In the genomic region with DNA sequence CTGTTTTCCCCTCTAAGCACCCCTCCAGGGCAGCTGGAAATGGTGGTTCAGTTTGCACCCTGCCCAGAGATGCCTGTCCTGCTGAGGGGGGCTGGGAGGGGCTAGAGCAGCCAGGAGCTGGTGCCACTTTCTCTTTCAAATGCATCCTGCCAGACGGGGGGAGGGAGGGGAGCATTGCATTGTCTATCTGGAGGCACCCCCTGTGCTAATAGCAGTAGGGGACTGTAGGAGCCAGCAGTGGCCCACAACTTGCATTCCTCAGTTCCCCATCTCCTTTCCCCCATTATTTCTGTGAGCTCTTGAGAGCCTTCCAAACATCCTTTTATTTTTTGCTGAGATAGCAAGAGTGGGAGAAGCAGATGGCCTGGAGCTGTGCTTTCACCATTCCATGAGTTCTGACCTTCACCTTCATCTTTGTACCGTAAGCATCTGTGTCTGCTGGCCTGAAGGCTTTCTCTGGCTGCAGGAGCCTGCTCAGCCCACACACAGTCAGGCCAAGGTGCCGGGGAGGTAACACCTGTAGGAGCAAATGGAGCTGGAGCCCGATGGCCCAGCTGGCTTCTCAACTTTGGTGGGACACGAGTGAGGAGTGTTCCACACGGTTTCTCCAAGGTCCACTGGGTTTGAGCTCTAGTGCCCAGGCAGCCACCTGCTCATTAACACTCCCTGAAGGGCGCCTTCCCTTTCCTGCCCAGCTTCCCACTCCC, we compare ENCODE assay signal across 29 cellular contexts. TPM values are rescaled to one million over a fixed set of nuclear protein-coding genes. Genes with fewer than 3 reads are reported as not detected.
DNase-seq lines count a peak whose midpoint lies in the region; ATAC-seq, FAIRE-seq and TF ChIP-seq lines count a peak whose summit lies in the region.
"Had no signal": no experiment of that assay in that cellular context is flagged by ENCODE, and none has a peak within 500 bp of the region (broad histone marks: within the 10 kb centered on the region; RNA-seq: fewer than 3 reads in every experiment).

No MANE protein-coding gene starts in this region.

- no peak overlapping the region for H3K27ac Mint-ChIP-seq in activated T-helper 17 cell treated with anti-CD3 and anti-CD28 coated beads, Interleukin-2, amount 50 U/mL, for 72 hours
- H3K27ac Mint-ChIP-seq: activated CD4-positive, alpha-beta T cell treated with anti-CD3 and anti-CD28 coated beads, Interleukin-2, amount 10 ng/mL, durations not matched to agents 7 days and 5 days; activated CD8-positive, alpha-beta memory T cell treated with anti-CD3 and anti-CD28 coated beads, Interleukin-2, amount 10 ng/mL, durations not matched to agents 7 days and 5 days; activated naive CD4-positive, alpha-beta T cell treated with anti-CD3 and anti-CD28 coated beads, Interleukin-2, amount 50 U/mL, for 24 hours; nephron progenitor cell; stimulated activated naive CD8-positive, alpha-beta T cell treated with anti-CD3 and anti-CD28 coated beads, Interleukin-15, amount 100 ng/mL, for 72 hours had no signal

- no peak for TF ChIP-seq POLR2A in sigmoid colon (IDR thresholded peaks at IDR 0.05)

- H3K9me3 ChIP-seq in sigmoid colon: no peaks in the 10 kb centered on the region
- H3K9me3 ChIP-seq: BLaER1 treated with 17β-estradiol and CSF1 and Interleukin-3, amounts not matched to agents 10 nM and 100 nM; left lung had no signal

- no peaks in the 10 kb centered on the region for H3K36me3 Mint-ChIP-seq in activated T-helper 17 cell treated with anti-CD3 and anti-CD28 coated beads, Interleukin-2, amount 50 U/mL, for 72 hours (ENCODE audit: low read depth)
- H3K36me3 Mint-ChIP-seq: activated CD8-positive, alpha-beta memory T cell treated with anti-CD3 and anti-CD28 coated beads, Interleukin-2, amount 10 ng/mL, durations not matched to agents 7 days and 5 days; activated naive CD4-positive, alpha-beta T cell treated with anti-CD3 and anti-CD28 coated beads, Interleukin-2, amount 50 U/mL, for 24 hours had no signal

- ATAC-seq in activated T-helper 17 cell treated with anti-CD3 and anti-CD28 coated beads, Interleukin-2, amount 50 U/mL, for 72 hours (replicated peaks): no peak
- no peak for ATAC-seq in HG02623 (IDR thresholded peaks at IDR 0.05; ENCODE audit: unreplicated experiment)
- ATAC-seq: activated CD8-positive, alpha-beta memory T cell treated with anti-CD3 and anti-CD28 coated beads, Interleukin-2, amount 10 ng/mL, durations not matched to agents 7 days and 5 days; GM12878; left lung; stimulated activated naive CD8-positive, alpha-beta T cell treated with anti-CD3 and anti-CD28 coated beads, Interleukin-15, amount 100 ng/mL, for 72 hours had no signal

- FAIRE-seq in bronchial epithelial cell (lab: Jason Lieb, UNC): peak; percentile 28
- FAIRE-seq: GM12878 had no signal

- no peaks in the 10 kb centered on the region for H3K36me3 ChIP-seq in H7 (replicated peaks; ENCODE audit: control insufficient read depth, insufficient read depth, low read length)
- H3K36me3 ChIP-seq in bronchial epithelial cell (ENCODE audit: control insufficient read depth, insufficient read depth, low read length): no peaks in the 10 kb centered on the region
- H3K36me3 ChIP-seq in sigmoid colon: no peaks in the 10 kb centered on the region
- H3K36me3 ChIP-seq: BLaER1 treated with 17β-estradiol and CSF1 and Interleukin-3, amounts not matched to agents 10 nM and 100 nM; cardiac muscle cell; left lung; WERI-Rb-1 had no signal

- H3K4me1 Mint-ChIP-seq in activated T-helper 17 cell treated with anti-CD3 and anti-CD28 coated beads, Interleukin-2, amount 50 U/mL, for 72 hours: no peaks in the 10 kb centered on the region
- H3K4me1 Mint-ChIP-seq: activated CD4-positive, alpha-beta T cell treated with anti-CD3 and anti-CD28 coated beads, Interleukin-2, amount 10 ng/mL, durations not matched to agents 7 days and 5 days had no signal

- no peak overlapping the region for H3K4me3 ChIP-seq in H7 (ENCODE audit: insufficient read depth, low read depth, low read length)
- no peak overlapping the region for H3K4me3 ChIP-seq in bronchial epithelial cell (ENCODE audit: low read depth, low read length)
- no peak overlapping the region for H3K4me3 ChIP-seq in sigmoid colon
- H3K4me3 ChIP-seq: BLaER1 treated with 17β-estradiol and CSF1 and Interleukin-3, amounts not matched to agents 10 nM and 100 nM; cardiac muscle cell; GM12878; left lung had no signal

- no peaks in the 10 kb centered on the region for H3K9me3 Mint-ChIP-seq in activated T-helper 17 cell treated with anti-CD3 and anti-CD28 coated beads, Interleukin-2, amount 50 U/mL, for 72 hours
- H3K9me3 Mint-ChIP-seq: activated CD4-positive, alpha-beta T cell treated with anti-CD3 and anti-CD28 coated beads, Interleukin-2, amount 10 ng/mL, durations not matched to agents 7 days and 5 days; activated naive CD4-positive, alpha-beta T cell treated with anti-CD3 and anti-CD28 coated beads, Interleukin-2, amount 50 U/mL, for 24 hours; nephron progenitor cell; stimulated activated naive CD8-positive, alpha-beta T cell treated with anti-CD3 and anti-CD28 coated beads, Interleukin-15, amount 100 ng/mL, for 72 hours had no signal

- H3K4me3 Mint-ChIP-seq in activated T-helper 17 cell treated with anti-CD3 and anti-CD28 coated beads, Interleukin-2, amount 50 U/mL, for 72 hours: no peak overlapping the region
- H3K4me3 Mint-ChIP-seq: activated CD4-positive, alpha-beta T cell treated with anti-CD3 and anti-CD28 coated beads, Interleukin-2, amount 10 ng/mL, durations not matched to agents 7 days and 5 days; activated CD8-positive, alpha-beta memory T cell treated with anti-CD3 and anti-CD28 coated beads, Interleukin-2, amount 10 ng/mL, durations not matched to agents 7 days and 5 days; activated naive CD4-positive, alpha-beta T cell treated with anti-CD3 and anti-CD28 coated beads, Interleukin-2, amount 50 U/mL, for 24 hours; nephron progenitor cell; stimulated activated naive CD8-positive, alpha-beta T cell treated with anti-CD3 and anti-CD28 coated beads, Interleukin-15, amount 100 ng/mL, for 72 hours had no signal

- peak overlapping the region; percentile 56 to 94 (median 88) for H3K27ac ChIP-seq in sigmoid colon
- H3K27ac ChIP-seq: BLaER1 treated with 17β-estradiol and CSF1 and Interleukin-3, amounts not matched to agents 10 nM and 100 nM; cardiac muscle cell; left lung; WERI-Rb-1 had no signal

- H3K4me1 ChIP-seq in sigmoid colon: peaks cover 0 to 98% (median 88%) of the 10 kb centered on the region in 4 donors

- H3K27me3 ChIP-seq in H7 (ENCODE audit: control insufficient read depth, insufficient read depth, low read length) (no peaks in the 10 kb centered on the region), bronchial epithelial cell (ENCODE audit: control insufficient read depth, insufficient read depth, low read length) (peaks cover 14% of the 10 kb centered on the region), sigmoid colon (no peaks in the 10 kb centered on the region)

- no peak for TF ChIP-seq EP300 in sigmoid colon (IDR thresholded peaks at IDR 0.05)

- no peak for TF ChIP-seq CTCF in bronchial epithelial cell (IDR thresholded peaks at IDR 0.05; ENCODE audit: insufficient read depth, low read length, severe bottlenecking)
- no peak for TF ChIP-seq CTCF in sigmoid colon (IDR thresholded peaks at IDR 0.05)

- intact Hi-C loops in sigmoid colon (cut with DNase I): loop anchor here (10.0 kb wide), 1 partner anchor 525 kb away; no protein-coding TSS in a partner anchor

- 80 to 81% methylated on average over 7 of the region's 7 CpGs for WGBS in sigmoid colon, 2 donors

- DNase-seq in H7: peak; percentile 86
- no peak for DNase-seq in bronchial epithelial cell (ENCODE audit: low read depth)
- DNase-seq in iPS-NIHi11 (ENCODE audit: low spot score): peak; percentile 58
- DNase-seq in sigmoid colon: peak; percentile 77
- DNase-seq in NOMO-1 (lab: John Stamatoyannopoulos, UW; ENCODE audit: unreplicated experiment in 2 of 2): no peak
- no peak for DNase-seq in NCI-H1048 (lab: John Stamatoyannopoulos, UW)
- DNase-seq: ACHN; activated CD4-positive, alpha-beta T cell treated with anti-CD3 and anti-CD28 coated beads, Interleukin-2, amount 10 ng/mL, durations not matched to agents 7 days and 5 days; activated CD8-positive, alpha-beta memory T cell treated with anti-CD3 and anti-CD28 coated beads, Interleukin-2, amount 10 ng/mL, durations not matched to agents 7 days and 5 days; anterior cingulate cortex; COR-L47; DND-41; left lung; NCI-H1092; NCI-H2029; NCI-H2227 treated with DMSO at 0.1 percent for 48 hours; NCI-H748 treated with DMSO at 0.1 percent for 48 hours; nephron progenitor cell; stimulated activated naive CD8-positive, alpha-beta T cell treated with anti-CD3 and anti-CD28 coated beads, Interleukin-15, amount 100 ng/mL, for 72 hours; trophoblast cell; WERI-Rb-1 had no signal

- peaks cover 16% of the 10 kb centered on the region for H3K27me3 Mint-ChIP-seq in activated T-helper 17 cell treated with anti-CD3 and anti-CD28 coated beads, Interleukin-2, amount 50 U/mL, for 72 hours

RNA-seq across cellular contexts. Expression of gene WFDC1, which starts 5.2 kb away (rescaled TPM):
- total RNA-seq in H7 (2014; rRNA removed; shearing (Covaris generic)): 0.59 and 0.97 TPM in 2 replicates
- total RNA-seq in bronchial epithelial cell (not detected in 2 replicates), sigmoid colon (100 to 1,000 TPM in 2 of 4 donors, 10 to 100 TPM in 2; 15.3 to 173 (median 103) TPM)
- 1 to 10 TPM; 3.0 to 6.6 (median 3.7) TPM for polyA plus RNA-seq in sigmoid colon
- under 1 TPM in 1 of 2 donors, not detected in 1; 0.90 TPM for total RNA-seq in activated T-helper 17 cell treated with anti-CD3 and anti-CD28 coated beads, Interleukin-2, amount 50 U/mL, for 72 hours
- total RNA-seq: activated CD4-positive, alpha-beta T cell treated with anti-CD3 and anti-CD28 coated beads, Interleukin-2, amount 10 ng/mL, durations not matched to agents 7 days and 5 days; activated CD8-positive, alpha-beta memory T cell treated with anti-CD3 and anti-CD28 coated beads, Interleukin-2, amount 10 ng/mL, durations not matched to agents 7 days and 5 days; GM12878; H4; T-helper 2 cell treated with Interferon-gamma antibody and Interleukin-4, amounts not matched to agents 100 ng/mL and 5 ng/mL, for 36 hours had no signal
- polyA plus RNA-seq: GM12878 had no signal

Comparison
In these comparisons a context has a peak if more than half of its experiments do, and no peak if none do; other contexts are left out.
1. DNase-seq: peak in H7 (single experiment), iPS-NIHi11 (single experiment) and sigmoid colon (single experiment); none in bronchial epithelial cell (single experiment), NOMO-1 (0 of 2) and NCI-H1048 (single experiment).